8 cellular contexts compared by ENCODE assay signal in the genomic region with DNA sequence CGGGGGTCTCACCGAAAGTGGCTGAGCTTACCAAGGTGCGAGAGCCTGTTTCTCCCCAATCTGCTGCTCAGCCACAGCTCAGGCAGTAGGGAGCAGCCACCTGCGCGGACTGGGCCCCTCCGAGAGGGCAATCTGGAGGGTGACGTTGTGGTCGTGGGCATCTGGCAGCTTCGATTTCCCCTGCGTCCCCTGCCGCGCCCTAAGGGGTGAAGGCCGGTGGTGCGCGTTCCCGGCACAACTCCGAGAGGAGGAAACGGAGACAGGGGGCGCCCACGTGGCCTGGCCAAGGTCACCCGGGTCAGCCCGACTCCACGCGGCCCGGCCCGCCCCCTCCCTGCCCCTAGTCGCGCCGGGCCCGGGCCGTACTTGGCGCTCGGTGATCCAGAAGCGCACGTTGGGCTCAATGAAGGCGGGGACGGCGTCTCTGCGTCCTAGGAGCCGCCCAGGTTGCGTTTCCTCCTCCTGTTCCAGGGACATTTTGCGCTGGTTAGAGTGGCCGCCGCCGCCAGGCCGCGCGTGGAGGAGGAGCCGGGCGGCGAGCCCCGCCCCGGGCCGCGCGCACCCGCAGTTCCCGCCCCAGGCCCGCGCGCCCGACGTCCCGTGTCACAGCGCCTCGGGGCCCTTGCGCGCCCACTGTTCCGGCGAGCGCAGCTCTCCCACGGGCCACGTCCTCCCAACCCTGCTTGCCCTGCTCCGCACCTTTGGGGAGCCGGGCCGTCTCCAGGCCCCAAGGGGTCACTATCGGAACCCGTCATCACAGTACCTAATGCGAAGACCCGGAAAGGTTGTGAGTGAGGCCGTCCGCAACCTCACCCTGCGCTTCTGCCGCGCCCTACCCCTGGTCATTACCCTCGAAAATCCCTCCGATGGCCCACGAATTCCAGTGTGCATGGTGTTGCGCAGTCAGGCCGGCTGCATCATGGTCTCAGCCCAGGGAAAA. TPM values are rescaled to one million over a fixed set of nuclear protein-coding genes. Genes with fewer than 3 reads are reported as not detected.
A peak's percentile ranks its signal among the peaks of the same experiment; 100 is the strongest.
DNase-seq lines count a peak whose midpoint lies in the region; ATAC-seq and TF ChIP-seq lines count a peak whose summit lies in the region.

Gene SFXN4, minus strand, starts transcription at position 544 of the 940 bp plus-strand sequence. Its CDS starts 67 bp downstream, at position 477.

- peak; percentile 66 for DNase-seq in NOMO-1 treated with dmso at 0.1 percent for 144 hours (lab: John Stamatoyannopoulos, UW; ENCODE audit: unreplicated experiment)
- peak; percentile 28 for DNase-seq in activated CD8-positive, alpha-beta memory T cell treated with anti-CD3 and anti-CD28 coated beads, Interleukin-2, amount 50 U/mL, for 1 hour (ENCODE audit: extremely low read depth)
- peak; percentile 70 for DNase-seq in endothelial cell (ENCODE audit: low spot score)
- DNase-seq in mucosa of descending colon, result peak; percentile 85 to 90 (median 88)
- peak; percentile 70 for DNase-seq in stimulated activated CD8-positive, alpha-beta memory T cell treated with anti-CD3 and anti-CD28 coated beads, Interleukin-4, amount 100 ng/mL, for 24 hours (ENCODE audit: low read depth)

- H3K27ac Mint-ChIP-seq in endothelial cell (ENCODE audit: unreplicated experiment), result peak within 1 kb of the TSS; percentile 67

- peaks cover 4% of the 10 kb centered on the region for H3K36me3 ChIP-seq in mucosa of descending colon (ENCODE audit: low read depth)

- peaks cover 22% of the 10 kb centered on the region for H3K4me1 Mint-ChIP-seq in endothelial cell (ENCODE audit: unreplicated experiment)

- H3K4me3 ChIP-seq in mucosa of descending colon, result peak within 1 kb of the TSS; percentile 66

- TF ChIP-seq CTCF in C4-2B (conservative IDR thresholded peaks at IDR 0.05), result no peak
- no peak for TF ChIP-seq CTCF in endothelial cell (IDR thresholded peaks at IDR 0.05; ENCODE audit: unreplicated experiment)
- no peak for TF ChIP-seq CTCF in mucosa of descending colon (IDR thresholded peaks at IDR 0.05)

- H3K27me3 Mint-ChIP-seq in endothelial cell (ENCODE audit: unreplicated experiment), result peaks cover 5% of the 10 kb centered on the region

- H3K4me3 Mint-ChIP-seq in endothelial cell (ENCODE audit: unreplicated experiment), result peak within 1 kb of the TSS; percentile 86

- H3K9me3 Mint-ChIP-seq in endothelial cell (ENCODE audit: unreplicated experiment), result no peaks in the 10 kb centered on the region

- H3K9me3 ChIP-seq in mucosa of descending colon, result no peaks in the 10 kb centered on the region

- ATAC-seq in GM19035 (IDR thresholded peaks at IDR 0.05; ENCODE audit: unreplicated experiment), result peak; percentile 92
- ATAC-seq in HG03280 (IDR thresholded peaks at IDR 0.05; ENCODE audit: unreplicated experiment), result peak; percentile 93
- ATAC-seq in mucosa of descending colon, result peak; percentile 98

- intact Hi-C loops in mucosa of descending colon (cut with DNase I, micrococcal nuclease), result no loop called here

- H3K4me1 ChIP-seq in mucosa of descending colon (ENCODE audit: low read depth), result peaks cover 9% of the 10 kb centered on the region

- peak within 1 kb of the TSS; percentile 96 for H3K27ac ChIP-seq in C4-2B

- H3K36me3 Mint-ChIP-seq in endothelial cell (ENCODE audit: low read depth, unreplicated experiment), result peaks cover 26% of the 10 kb centered on the region

RNA-seq across cellular contexts. Expression of gene SFXN4, which starts in this region (rescaled TPM):
- total RNA-seq in endothelial cell (ENCODE audit: unreplicated experiment), result 19.0 TPM
- total RNA-seq in mucosa of descending colon, result 10 to 100 TPM; 25.4 to 48.8 (median 34.6) TPM

Comparison
In these comparisons a context has a peak if more than half of its experiments do, and no peak if none do; other contexts are left out.
1. Peak in every context shown above with its lines: DNase-seq, ATAC-seq, H3K4me3 ChIP-seq and H3K27ac ChIP-seq.
2. DNase-seq: peak in every context shown above with its lines; median percentile 88 in mucosa of descending colon; 70 in endothelial cell; 70 in stimulated activated CD8-positive, alpha-beta memory T cell treated with anti-CD3 and anti-CD28 coated beads, Interleukin-4, amount 100 ng/mL, for 24 hours; 66 in NOMO-1 treated with dmso at 0.1 percent for 144 hours; 28 in activated CD8-positive, alpha-beta memory T cell treated with anti-CD3 and anti-CD28 coated beads, Interleukin-2, amount 50 U/mL, for 1 hour.